ENCODE assay signal across 34 cellular contexts in genomic region chr4:23986270-23986669, GRCh38.
"Had no signal": no experiment of that assay in that cellular context is flagged by ENCODE, and none has a peak within 500 bp of the region (broad histone marks: within the 10 kb centered on the region; RNA-seq: fewer than 3 reads in every experiment).

No MANE protein-coding gene starts in this region.

- H3K36me3 ChIP-seq: MG63 had no signal

- H3K9me3 ChIP-seq: MG63 had no signal

- DNase-seq: Karpas-422, Kasumi-1, MG63, MM.1S, MV-4-11, NCI-H1048, NCI-H1092, NCI-H1092 treated with DMSO at 0.1 percent for 48 hours, NCI-H1105, NCI-H1105 treated with DMSO at 0.1 percent for 48 hours, NCI-H1417, NCI-H1417 treated with DMSO at 0.1 percent for 48 hours, NCI-H1436, NCI-H1436 treated with DMSO at 0.1 percent for 48 hours, NCI-H146, NCI-H1694, NCI-H1694 treated with DMSO at 0.1 percent for 48 hours, NCI-H187, NCI-H187 treated with DMSO at 0.1 percent for 48 hours, NCI-H1930, NCI-H2029, NCI-H2029 treated with DMSO at 0.1 percent for 48 hours, NCI-H2081, NCI-H2081 treated with DMSO at 0.1 percent for 48 hours, NCI-H2107, NCI-H2171, NCI-H2171 treated with DMSO at 0.1 percent for 48 hours, NCI-H2227 treated with DMSO at 0.1 percent for 48 hours, NCI-H226, NCI-H345, NCI-H446, NCI-H446 treated with DMSO at 0.1 percent for 48 hours, NCI-H510A, NCI-H510A treated with DMSO at 0.1 percent for 48 hours had no signal

- H3K27me3 ChIP-seq: MG63 had no signal

- H3K4me3 ChIP-seq: MG63 had no signal
